In the genomic region with DNA sequence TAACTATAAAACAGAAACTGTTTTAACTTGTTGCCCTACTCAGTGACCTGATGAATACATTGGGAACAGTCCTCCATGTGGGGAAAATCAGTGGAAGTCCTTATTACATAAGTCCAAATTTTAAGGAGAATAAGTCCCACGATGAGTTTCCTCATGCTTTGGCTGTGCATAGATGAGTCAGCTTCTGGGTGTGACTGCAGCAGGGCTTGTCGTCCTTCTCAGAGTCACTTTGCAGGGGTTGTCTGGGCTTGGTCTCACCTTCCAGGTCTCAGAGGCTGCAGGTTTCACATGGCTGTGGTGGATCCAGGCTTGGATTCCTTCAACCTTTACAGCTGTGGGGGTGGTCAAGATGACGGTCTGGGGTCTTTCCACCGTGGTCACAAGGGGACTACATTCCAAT, we compare ENCODE assay signal across 15 cellular contexts.
DNase-seq lines count a peak whose midpoint lies in the region; TF ChIP-seq lines count a peak whose summit lies in the region.
"Had no signal": no experiment of that assay in that cellular context is flagged by ENCODE, and none has a peak within 500 bp of the region (broad histone marks: within the 10 kb centered on the region; RNA-seq: fewer than 3 reads in every experiment).

No MANE protein-coding gene starts in this region.

- no peak overlapping the region for H3K4me2 ChIP-seq in mammary epithelial cell (ENCODE audit: insufficient read depth, low read depth, low read length)
- H3K4me2 ChIP-seq: BLaER1 treated with 17β-estradiol and CSF1 and Interleukin-3, amounts not matched to agents 10 nM and 100 nM had no signal

- H3K27ac ChIP-seq in mammary epithelial cell (ENCODE audit: insufficient read depth, low read depth, low read length) (no peak overlapping the region), epithelial cell of prostate (peak overlapping the region; percentile 42), temporal lobe (ENCODE audit: low read depth, low read length) (peak overlapping the region; percentile 52)
- H3K27ac ChIP-seq: BLaER1 treated with 17β-estradiol and CSF1 and Interleukin-3, amounts not matched to agents 10 nM and 100 nM; HL-60 had no signal

- H3K27me3 Mint-ChIP-seq in MCF 10A (ENCODE audit: insufficient read depth, unreplicated experiment), result no peaks in the 10 kb centered on the region
- H3K27me3 Mint-ChIP-seq: CD4-positive, CD25-positive, alpha-beta regulatory T cell had no signal

- intact Hi-C loops in mammary epithelial cell (cut with micrococcal nuclease) (no loop called here), MCF 10A (cut with micrococcal nuclease) (no loop called here)

- 78% methylated on average over 4 of the region's 4 CpGs for WGBS in mammary epithelial cell (ENCODE audit: low coverage, missing lambda C conversion rate)

- H3K4me1 Mint-ChIP-seq in MCF 10A (ENCODE audit: insufficient read depth, unreplicated experiment), result no peaks in the 10 kb centered on the region
- H3K4me1 Mint-ChIP-seq: CD4-positive, CD25-positive, alpha-beta regulatory T cell had no signal

- peaks cover 7% of the 10 kb centered on the region for H3K9me3 Mint-ChIP-seq in MCF 10A (ENCODE audit: unreplicated experiment)

- no peak overlapping the region for H3K27ac Mint-ChIP-seq in MCF 10A (ENCODE audit: low read depth, unreplicated experiment)
- H3K27ac Mint-ChIP-seq: CD4-positive, CD25-positive, alpha-beta regulatory T cell had no signal

- H3K79me2 ChIP-seq in mammary epithelial cell (ENCODE audit: insufficient read depth, low read length), result no peaks in the 10 kb centered on the region

- CTCF ChIA-PET in mammary epithelial cell (lab: Charles Lee; ENCODE audit: low non-redundant PET), result no interaction called here
- CTCF ChIA-PET in MCF 10A (lab: Yijun Ruan, JAX), result no interaction called here

- dilution Hi-C loops in mammary epithelial cell (cut with HindIII; ENCODE audit: low sequenced_read_pairs), result loop anchor here (5.0 kb wide), 1 partner anchor 73 kb away; no protein-coding TSS in a partner anchor

- H3K9ac ChIP-seq in mammary epithelial cell (ENCODE audit: insufficient read depth, low read length), result no peak overlapping the region
- H3K9ac ChIP-seq: BLaER1 treated with 17β-estradiol and CSF1 and Interleukin-3, amounts not matched to agents 10 nM and 100 nM had no signal

- POLR2A ChIA-PET in MCF 10A (lab: Yijun Ruan, JAX), result no interaction called here

- H3K4me3 ChIP-seq in mammary epithelial cell (replicated peaks in 1 of 3; ENCODE audit: insufficient read depth in 1 of 3, low read depth in 2 of 3, low read length in 3 of 3), result no peak overlapping the region

- no peaks in the 10 kb centered on the region for H4K20me1 ChIP-seq in mammary epithelial cell (ENCODE audit: insufficient read depth, low read length)
- H4K20me1 ChIP-seq: BLaER1 treated with 17β-estradiol and CSF1 and Interleukin-3, amounts not matched to agents 10 nM and 100 nM had no signal

- H2AFZ ChIP-seq in mammary epithelial cell (ENCODE audit: low read depth, low read length), result no peak overlapping the region

- no peak overlapping the region for H3K4me3 Mint-ChIP-seq in MCF 10A (ENCODE audit: unreplicated experiment)

- no peaks in the 10 kb centered on the region for H3K36me3 ChIP-seq in mammary epithelial cell (ENCODE audit: insufficient read depth, low read length)

- peaks cover 19% of the 10 kb centered on the region for H3K9me3 ChIP-seq in mammary epithelial cell (replicated peaks; ENCODE audit: insufficient read depth, low read length)

- no peaks in the 10 kb centered on the region for H3K27me3 ChIP-seq in mammary epithelial cell (ENCODE audit: insufficient read depth, low read length)
- H3K27me3 ChIP-seq: BLaER1 treated with 17β-estradiol and CSF1 and Interleukin-3, amounts not matched to agents 10 nM and 100 nM had no signal

- in situ Hi-C loops in mammary epithelial cell (cut with MboI; ENCODE audit: low sequenced_read_pairs in 2 of 2), result no loop called here

- H3K36me3 Mint-ChIP-seq in MCF 10A (ENCODE audit: insufficient read depth, unreplicated experiment), result peaks cover 6% of the 10 kb centered on the region

- DNase-seq in mammary epithelial cell, result peak; percentile 14
- no peak for DNase-seq in MCF 10A (ENCODE audit: unreplicated experiment)
- no peak for DNase-seq in epithelial cell of prostate (ENCODE audit: low read depth, low spot score)
- no peak for DNase-seq in HPDE6-E6E7 (ENCODE audit: extremely low spot score)
- DNase-seq in NCI-H146 (lab: John Stamatoyannopoulos, UW), result no peak
- no peak for DNase-seq in NCI-H2107 treated with DMSO at 0.1 percent for 48 hours (lab: John Stamatoyannopoulos, UW; ENCODE audit: unreplicated experiment)
- DNase-seq: 8988T, AML-193, Calu3, DMS 273 treated with DMSO at 0.1 percent for 48 hours, H7 had no signal

- no peak for TF ChIP-seq CTCF in mammary epithelial cell (conservative IDR thresholded peaks at IDR 0.05 in 1 of 2, IDR thresholded peaks at IDR 0.05 in 1 of 2; ENCODE audit: extremely low read depth in 1 of 2, insufficient read depth in 1 of 2, low read depth in 1 of 2, low read length in 2 of 2)
- TF ChIP-seq CTCF in MCF 10A (IDR thresholded peaks at IDR 0.05; ENCODE audit: unreplicated experiment), result no peak

- BruUV-seq in mammary epithelial cell (replicated peaks; lab: Mats Ljungman, UMichigan) (no TSS peak), MCF 10A (replicated peaks; lab: Mats Ljungman, UMichigan) (no TSS peak)

- no peaks in the 10 kb centered on the region for H3K4me1 ChIP-seq in mammary epithelial cell (ENCODE audit: insufficient read depth, low read length)
- H3K4me1 ChIP-seq: BLaER1 treated with 17β-estradiol and CSF1 and Interleukin-3, amounts not matched to agents 10 nM and 100 nM had no signal
